Comparison of ENCODE assay signal across 20 cellular contexts in the genomic region with DNA sequence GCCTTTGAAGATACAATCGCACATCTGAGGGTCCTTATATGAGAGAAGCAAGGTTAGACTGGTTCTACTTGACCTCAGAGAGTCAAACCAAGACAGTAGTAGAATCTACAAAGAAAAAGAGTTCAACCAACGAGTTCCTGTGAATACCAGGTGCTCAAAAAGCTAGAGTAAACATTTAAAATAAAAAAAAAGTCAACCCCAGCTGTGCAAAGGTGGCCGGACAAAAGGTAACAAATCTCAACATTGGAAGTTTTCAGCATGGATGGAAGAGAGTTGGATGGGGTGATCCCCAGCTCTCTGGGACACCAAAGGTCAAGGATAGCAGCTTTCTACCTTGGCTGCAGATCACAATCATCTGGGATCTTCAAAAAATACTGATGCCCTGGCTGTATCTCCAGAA. TPM values are rescaled to one million over a fixed set of nuclear protein-coding genes. Genes with fewer than 3 reads are reported as not detected.
DNase-seq lines count a peak whose midpoint lies in the region; ATAC-seq, FAIRE-seq and TF ChIP-seq lines count a peak whose summit lies in the region.
"Had no signal": no experiment of that assay in that cellular context is flagged by ENCODE, and none has a peak within 500 bp of the region (broad histone marks: within the 10 kb centered on the region; RNA-seq: fewer than 3 reads in every experiment).

No MANE protein-coding gene starts in this region.

- 48% methylated on average over 3 of the region's 3 CpGs for WGBS in HepG2 (ENCODE audit: low lambda C conversion rate)
- WGBS in right lobe of liver (ENCODE audit: insufficient coverage, low coverage, low lambda C conversion rate, missing lambda C conversion rate) = 26% methylated on average over 3 of the region's 3 CpGs
- WGBS in lower leg skin, 2 donors = 94% methylated on average over 3 of the region's 3 CpGs

- FAIRE-seq in HepG2 (lab: Jason Lieb, UNC) = no peak
- FAIRE-seq: A549, GM12878 had no signal

- peaks cover 19% of the 10 kb centered on the region for H3K4me1 Mint-ChIP-seq in neural crest cell

- H3K36me3 Mint-ChIP-seq in neural crest cell (ENCODE audit: low read depth) = no peaks in the 10 kb centered on the region

- no peak for TF ChIP-seq RAD21 in HepG2 (CRISPR knock-in tag; IDR thresholded peaks at IDR 0.05)

- peak overlapping the region; percentile 19; the same call in 1 of the 2 replicates for H3K9ac ChIP-seq in HepG2 (ENCODE audit: insufficient read depth, low read depth, low read length)

- H3K4me2 ChIP-seq in HepG2 (ENCODE audit: low read depth, low read length) = peak overlapping the region; percentile 18

- in situ Hi-C loops in HepG2 (cut with HindIII; ENCODE audit: extremely low pct_ligation_motif_present, low pct_unique_long_range_greater_than_20kb) = no loop called here

- peak overlapping the region; percentile 31 for H3K27ac ChIP-seq in HepG2 (ENCODE audit: extremely low read length, insufficient read depth, low read length)
- H3K27ac ChIP-seq in right lobe of liver = no peak overlapping the region
- H3K27ac ChIP-seq: 22Rv1, C4-2B had no signal

- no peaks in the 10 kb centered on the region for H3K9me3 Mint-ChIP-seq in neural crest cell
- H3K9me3 Mint-ChIP-seq: CD4-positive, alpha-beta T cell; HFFc6 had no signal

- H3K9me3 ChIP-seq in HepG2 (ENCODE audit: low read length) (no peaks in the 10 kb centered on the region), right lobe of liver (no peaks in the 10 kb centered on the region)
- H3K9me3 ChIP-seq: A549 had no signal

- peaks cover 100% of the 10 kb centered on the region for H3K4me1 ChIP-seq in HepG2 (ENCODE audit: insufficient read depth, low read length)
- H3K4me1 ChIP-seq in right lobe of liver = peaks cover 0 to 56% (median 25%) of the 10 kb centered on the region in 4 donors

- intact Hi-C loops in HepG2 (cut with micrococcal nuclease; ENCODE audit: unreplicated experiment) = no loop called here
- intact Hi-C loops in right lobe of liver (cut with DNase I) = no loop called here
- intact Hi-C loops in lower leg skin (cut with DNase I; ENCODE audit: low total_unique reads) = no loop called here

- no TSS peak for BruUV-seq in HepG2 (replicated peaks; lab: Mats Ljungman, UMichigan)

- DNase-seq in DMS53 (lab: John Stamatoyannopoulos, UW) = peak; percentile 33
- DNase-seq in DMS53 treated with DMSO at 0.1 percent for 48 hours (lab: John Stamatoyannopoulos, UW; ENCODE audit: unreplicated experiment) = no peak
- no peak for DNase-seq in HepG2 (ENCODE audit: low spot score)
- DNase-seq in right lobe of liver = no peak
- no peak for DNase-seq in neural crest cell (ENCODE audit: low read depth, low spot score)
- DNase-seq in activated CD4-positive, alpha-beta T cell treated with anti-CD3 and anti-CD28 coated beads, Interleukin-2, amount 50 U/mL, for 1 hour = no peak
- DNase-seq in lower leg skin (ENCODE audit: low spot score in 2 of 2) = no peak
- DNase-seq: AML-193; CD4-positive, alpha-beta T cell; DMS153; DND-41; EL; GOT3; H7; HFFc6 had no signal

- TF ChIP-seq POLR2A in HepG2 (IDR thresholded peaks at IDR 0.05; ENCODE audit: insufficient read depth in 1 of 2, low read depth in 2 of 2, low read length in 2 of 2) = no peak
- no peak for TF ChIP-seq POLR2A in right lobe of liver (IDR thresholded peaks at IDR 0.05)
- TF ChIP-seq POLR2A in lower leg skin (IDR thresholded peaks at IDR 0.05) = no peak

- POLR2A ChIA-PET in HepG2 (lab: Yijun Ruan, JAX) = interaction anchor here (1.0 to 4.3 kb wide), 2 partner anchors 8 to 46 kb away, joined by 3 to 26 read pairs; no protein-coding TSS in a partner anchor

- TF ChIP-seq EP300 in HepG2 (IDR thresholded peaks at IDR 0.05; ENCODE audit: low read depth in 2 of 2, low read length in 2 of 2) (no peak), HepG2 (CRISPR knock-in tag; IDR thresholded peaks at IDR 0.05; ENCODE audit: borderline replicate concordance) (no peak)

- H3K4me3 ChIP-seq in HepG2 (replicated peaks in 1 of 3; ENCODE audit: insufficient read depth in 1 of 3, low read depth in 2 of 3, low read length in 3 of 3) = no peak overlapping the region
- no peak overlapping the region for H3K4me3 ChIP-seq in right lobe of liver
- no peak overlapping the region for H3K4me3 ChIP-seq in lower leg skin (ENCODE audit: low read depth, poor library complexity, severe bottlenecking)
- H3K4me3 ChIP-seq: A549, GM12878 had no signal

- H3K4me3 Mint-ChIP-seq in neural crest cell = no peak overlapping the region
- H3K4me3 Mint-ChIP-seq: CD4-positive, alpha-beta T cell had no signal

- H4K20me1 ChIP-seq in HepG2 (ENCODE audit: insufficient read depth, low read length) = peaks cover 22% of the 10 kb centered on the region

- H3K27me3 ChIP-seq in HepG2 (ENCODE audit: control insufficient read depth in 1 of 2, insufficient read depth in 2 of 2, low read length in 2 of 2) (no peaks in the 10 kb centered on the region), right lobe of liver (no peaks in the 10 kb centered on the region)

- H3K36me3 ChIP-seq in HepG2 (replicated peaks in 1 of 2; ENCODE audit: control insufficient read depth in 1 of 2, insufficient read depth in 2 of 2, low read length in 2 of 2) = peaks cover 2 to 38% of the 10 kb centered on the region in 2 experiments; a peak in 4 of 5 replicates
- no peaks in the 10 kb centered on the region for H3K36me3 ChIP-seq in right lobe of liver

- no peak for TF ChIP-seq CTCF in HepG2 (CRISPR knock-in tag; IDR thresholded peaks at IDR 0.05)
- no peak for TF ChIP-seq CTCF in right lobe of liver (IDR thresholded peaks at IDR 0.05)
- no peak for TF ChIP-seq CTCF in neural crest cell (conservative IDR thresholded peaks at IDR 0.05)
- TF ChIP-seq CTCF in lower leg skin (IDR thresholded peaks at IDR 0.05) = no peak

- CTCF ChIA-PET in HepG2 (lab: Yijun Ruan, JAX; ENCODE audit: low intra/inter-chr PET ratio, low total read pairs) = no interaction called here

- H2AFZ ChIP-seq in HepG2 (ENCODE audit: low read length) = no peak overlapping the region

- no peaks in the 10 kb centered on the region for H3K27me3 Mint-ChIP-seq in neural crest cell (ENCODE audit: low read depth)
- H3K27me3 Mint-ChIP-seq: CD4-positive, alpha-beta T cell had no signal

- no peak for ATAC-seq in HepG2
- no peak for ATAC-seq in right lobe of liver
- ATAC-seq: A549, GM12878, HCT116 had no signal

- H3K27ac Mint-ChIP-seq in neural crest cell (ENCODE audit: unreplicated experiment) = peak overlapping the region; percentile 30
- H3K27ac Mint-ChIP-seq: CD4-positive, alpha-beta T cell; HFFc6 had no signal

- peaks cover 97% of the 10 kb centered on the region for H3K79me2 ChIP-seq in HepG2 (ENCODE audit: insufficient read depth, low read length)

TF ChIP-seq in HepG2, 621 proteins besides CTCF, POLR2A, EP300 and RAD21 (continues in another document):
- TF ChIP-seq GFI1 (CRISPR knock-in tag; IDR thresholded peaks at IDR 0.05; ENCODE audit: borderline replicate concordance) (peak; percentile 70), NR2F6 (IDR thresholded peaks at IDR 0.05) (peak; percentile 35; the same call in 1 of the 2 replicates), NR2F6 (CRISPR knock-in tag; IDR thresholded peaks at IDR 0.05) (peak; percentile 22; the same call in 1 of the 2 replicates), SRF (IDR thresholded peaks at IDR 0.05; ENCODE audit: low read depth, low read length) (no peak), MED1 (CRISPR knock-in tag; IDR thresholded peaks at IDR 0.05) (peak; percentile 19; the same call in 1 of the 2 replicates), KAT2B (IDR thresholded peaks at IDR 0.05; ENCODE audit: borderline replicate concordance, low read depth, low read length) (no peak), HNF4A (CRISPR knock-in tag; IDR thresholded peaks at IDR 0.05) (peak; percentile 24; the same call in 1 of the 2 replicates)
- TF ChIP-seq, protein P1, sequence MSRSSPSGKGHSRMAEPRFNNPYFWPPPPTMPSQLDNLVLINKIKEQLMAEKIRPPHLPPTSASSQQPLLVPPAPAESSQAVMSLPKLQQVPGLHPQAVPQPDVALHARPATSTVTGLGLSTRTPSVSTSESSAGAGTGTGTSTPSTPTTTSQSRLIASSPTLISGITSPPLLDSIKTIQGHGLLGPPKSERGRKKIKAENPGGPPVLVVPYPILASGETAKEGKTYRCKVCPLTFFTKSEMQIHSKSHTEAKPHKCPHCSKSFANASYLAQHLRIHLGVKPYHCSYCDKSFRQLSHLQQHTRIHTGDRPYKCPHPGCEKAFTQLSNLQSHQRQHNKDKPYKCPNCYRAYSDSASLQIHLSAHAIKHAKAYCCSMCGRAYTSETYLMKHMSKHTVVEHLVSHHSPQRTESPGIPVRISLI (CRISPR knock-in tag; IDR thresholded peaks at IDR 0.05; ENCODE audit: borderline replicate concordance) = peak; percentile 73; the same call in 1 of the 2 replicates

RNA-seq across cellular contexts. Expression of gene SHB, which starts 14.4 kb away (rescaled TPM):
- total RNA-seq in HepG2 (2016; rRNA removed; fragmentation: Illumina TruSeq; extraction: Trizol) (14.7 and 19.4 TPM in 2 replicates), right lobe of liver (10 to 100 TPM; 12.0 to 43.1 (median 21.9) TPM), neural crest cell (4.6 and 4.8 TPM in 2 replicates), lower leg skin (10 to 100 TPM; 27.6 to 42.6 (median 34.5) TPM)
- total RNA-seq in HepG2 (2016; cell fraction: cytosol; rRNA removed; fragmentation: Illumina TruSeq; extraction: Trizol; ENCODE audit: low read depth) = 7.3 and 8.2 TPM in 2 replicates
- total RNA-seq in HepG2 (2016; cell fraction: insoluble cytoplasmic fraction; rRNA removed; fragmentation: Illumina TruSeq; extraction: Trizol) = 12.9 and 18.0 TPM in 2 replicates
- 16.0 and 20.4 TPM in 2 replicates for total RNA-seq in HepG2 (2016; cell fraction: membrane; rRNA removed; fragmentation: Illumina TruSeq; extraction: Trizol)
- 12.0 and 14.5 TPM in 2 replicates for total RNA-seq in HepG2 (2016; cell fraction: nucleus; rRNA removed; fragmentation: Illumina TruSeq; extraction: Trizol)
- 20.7 and 25.3 TPM in 2 replicates for polyA plus RNA-seq in HepG2 (2011; rRNA removed)
- polyA plus RNA-seq in HepG2 (2011; cell fraction: cytosol; rRNA removed) = 19.8 and 24.1 TPM in 2 replicates
- 26.3 and 29.8 TPM in 2 replicates for polyA plus RNA-seq in HepG2 (2011; cell fraction: nucleus; rRNA removed)
- 16.2 and 22.8 TPM in 2 replicates for polyA plus RNA-seq in HepG2 (2012)
- 9.0 and 11.2 TPM in 2 replicates for polyA plus RNA-seq in HepG2 (2016; cell fraction: cytosol; fragmentation: Illumina TruSeq; extraction: Trizol; ENCODE audit: low read depth)
- polyA plus RNA-seq in HepG2 (2016; cell fraction: insoluble cytoplasmic fraction; fragmentation: Illumina TruSeq; extraction: Trizol; ENCODE audit: low read depth) = 21.3 and 23.2 TPM in 2 replicates
- polyA plus RNA-seq in HepG2 (2016; cell fraction: membrane; fragmentation: Illumina TruSeq; extraction: Trizol; ENCODE audit: low read depth) = 18.0 and 21.9 TPM in 2 replicates
- 17.6 and 17.8 TPM in 2 replicates for polyA plus RNA-seq in HepG2 (2016; cell fraction: nucleus; fragmentation: Illumina TruSeq; extraction: Trizol; ENCODE audit: insufficient read depth, low read depth)
- polyA minus RNA-seq in HepG2 (2011; rRNA and poly(A)+ RNA removed; ENCODE audit: low replicate concordance) = 8.6 and 37.7 TPM in 2 replicates
- polyA minus RNA-seq in HepG2 (2011; cell fraction: cytosol; rRNA and poly(A)+ RNA removed) = 28.1 and 28.8 TPM in 2 replicates
- polyA minus RNA-seq in HepG2 (2011; cell fraction: nucleus; rRNA and poly(A)+ RNA removed) = 42.1 and 49.2 TPM in 2 replicates
